25 cellular contexts compared by ENCODE assay signal in the genomic region with DNA sequence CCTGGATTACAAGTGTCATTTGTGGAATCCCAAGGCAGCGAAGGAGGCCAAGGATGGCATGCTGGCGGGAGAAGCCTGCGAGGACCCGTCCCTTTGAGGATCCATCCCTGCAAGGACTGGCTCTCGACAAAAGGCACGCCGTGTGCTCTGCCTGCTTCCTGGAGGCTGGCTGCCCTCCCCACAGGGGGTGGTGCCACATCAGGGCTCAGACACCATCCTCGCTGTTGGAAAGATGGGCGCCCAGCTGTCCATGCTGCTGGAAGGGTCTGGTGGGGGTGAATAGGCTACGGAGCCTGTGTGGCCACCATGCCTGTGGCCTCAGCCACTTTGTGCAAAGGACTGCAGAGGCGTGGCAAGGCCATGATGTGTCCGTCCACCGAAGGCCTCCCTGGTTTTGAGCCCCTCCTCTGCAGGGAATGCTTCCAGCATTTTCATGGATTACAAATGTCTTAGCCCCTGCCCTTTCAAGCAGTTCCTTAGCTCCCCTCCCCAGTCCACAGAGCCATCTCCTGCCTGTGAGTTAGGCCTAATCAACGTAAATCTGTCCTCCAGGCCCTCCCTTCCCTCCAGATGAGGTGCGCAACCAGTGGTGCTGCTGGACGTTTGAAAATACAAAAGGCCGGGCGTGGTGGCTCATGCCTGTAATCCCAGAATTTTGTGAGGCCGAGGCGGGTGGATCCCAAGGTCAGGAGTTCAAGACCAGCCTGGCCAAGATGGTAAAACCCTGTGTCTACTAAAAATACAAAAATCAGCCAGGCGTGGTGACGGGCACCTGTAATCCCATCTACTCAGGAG. TPM values are rescaled to one million over a fixed set of nuclear protein-coding genes. Genes with fewer than 3 reads are reported as not detected.
DNase-seq lines count a peak whose midpoint lies in the region; ATAC-seq, FAIRE-seq and TF ChIP-seq lines count a peak whose summit lies in the region.
"Had no signal": no experiment of that assay in that cellular context is flagged by ENCODE, and none has a peak within 500 bp of the region (broad histone marks: within the 10 kb centered on the region; RNA-seq: fewer than 3 reads in every experiment).

No MANE protein-coding gene starts in this region.

- H3K36me3 ChIP-seq in endodermal cell (ENCODE audit: control insufficient read depth, insufficient read depth, low read length) (peaks cover 4% of the 10 kb centered on the region), pancreas (no peaks in the 10 kb centered on the region), upper lobe of right lung (no peaks in the 10 kb centered on the region)

- H3K4me1 ChIP-seq in endodermal cell (ENCODE audit: control insufficient read depth, insufficient read depth, low read length) = no peaks in the 10 kb centered on the region
- H3K4me1 ChIP-seq in pancreas = peaks cover 0 to 10% (median 8%) of the 10 kb centered on the region in 3 donors
- H3K4me1 ChIP-seq in upper lobe of right lung = peaks cover 16% of the 10 kb centered on the region

- intact Hi-C loops in cardiac septum (cut with DNase I) = no loop called here
- intact Hi-C loops in left ventricle myocardium superior (cut with micrococcal nuclease) = loop anchor here (10.0 kb wide), 1 partner anchor 58 kb away; no protein-coding TSS in a partner anchor
- intact Hi-C loops in pancreas (cut with DNase I) = loop anchor here in 2 of 3 donors (2.0 to 5.0 kb wide), 2 partner anchors 51 to 54 kb away; no protein-coding TSS in a partner anchor
- intact Hi-C loops in upper lobe of right lung (cut with DNase I) = no loop called here

- H3K4me3 ChIP-seq in endodermal cell (ENCODE audit: low read length) (no peak overlapping the region), pancreas (no peak overlapping the region), upper lobe of right lung (no peak overlapping the region)
- H3K4me3 ChIP-seq: GM23338 had no signal

- peaks cover 29% of the 10 kb centered on the region for H3K27me3 Mint-ChIP-seq in endodermal cell (ENCODE audit: insufficient read depth)
- H3K27me3 Mint-ChIP-seq: CD8-positive, alpha-beta memory T cell had no signal

- peaks cover 5% of the 10 kb centered on the region for H3K4me1 Mint-ChIP-seq in endodermal cell

- no peak for FAIRE-seq in pancreas (lab: Jason Lieb, UNC)
- FAIRE-seq: A204.1, GM18507, RCC 7860 had no signal

- H3K9me3 ChIP-seq in endodermal cell (ENCODE audit: control insufficient read depth, low read length) = no peaks in the 10 kb centered on the region
- no peaks in the 10 kb centered on the region for H3K9me3 ChIP-seq in pancreas
- H3K9me3 ChIP-seq in upper lobe of right lung = no peaks in the 10 kb centered on the region

- no peak overlapping the region for H3K4me3 Mint-ChIP-seq in endodermal cell
- H3K4me3 Mint-ChIP-seq: GM23338 had no signal

- H3K9me3 Mint-ChIP-seq in endodermal cell = peaks cover 9% of the 10 kb centered on the region
- H3K9me3 Mint-ChIP-seq: CD8-positive, alpha-beta memory T cell had no signal

- ATAC-seq in left ventricle myocardium superior (no peak), pancreas (no peak), upper lobe of right lung (no peak), GM19395 (IDR thresholded peaks at IDR 0.05; ENCODE audit: unreplicated experiment) (no peak)
- ATAC-seq: GM23338, HCT116, Right ventricle myocardium inferior had no signal

- no peak overlapping the region for H3K27ac Mint-ChIP-seq in endodermal cell
- H3K27ac Mint-ChIP-seq: GM23338 had no signal

- WGBS in endodermal cell (ENCODE audit: insufficient coverage in 1 of 2, insufficient read length in 1 of 2), 2 experiments = 85 to 94% methylated on average over 19 to 22 of the region's 22 CpGs
- WGBS in pancreas, 2 donors = 82 to 85% methylated on average over 22 of the region's 22 CpGs

- no peak for TF ChIP-seq CTCF in endodermal cell (conservative IDR thresholded peaks at IDR 0.05)
- no peak for TF ChIP-seq CTCF in pancreas (IDR thresholded peaks at IDR 0.05)
- no peak for TF ChIP-seq CTCF in upper lobe of right lung (IDR thresholded peaks at IDR 0.05)

- H3K27ac ChIP-seq in endodermal cell (ENCODE audit: low read depth, low read length) = no peak overlapping the region
- H3K27ac ChIP-seq in pancreas = no peak overlapping the region
- no peak overlapping the region for H3K27ac ChIP-seq in upper lobe of right lung
- H3K27ac ChIP-seq: C4-2B had no signal

- DNase-seq in cardiac septum (ENCODE audit: low spot score) (peak; percentile 7), left ventricle myocardium superior (no peak), endodermal cell (peak; percentile 33), pancreas (peak in 4 of 6 donors; percentile 8 to 46 (median 16)), upper lobe of right lung (peak; percentile 56), NOMO-1 treated with dmso at 0.1 percent for 144 hours (lab: John Stamatoyannopoulos, UW; ENCODE audit: unreplicated experiment) (no peak)
- DNase-seq in stimulated activated CD4-positive, alpha-beta T cell treated with anti-CD3 and anti-CD28 coated beads, Interleukin-2, amount 100 ng/mL, for 48 hours = no peak
- DNase-seq: CD8-positive, alpha-beta memory T cell; DMS53; GDM1; NCI-H1105; NCI-H2081; NCI-H2171; NCI-H345; NCI-H526; OCI-M1 had no signal

- H3K36me3 Mint-ChIP-seq in endodermal cell (ENCODE audit: low read depth) = peaks cover 5% of the 10 kb centered on the region

- H3K9ac ChIP-seq in endodermal cell (ENCODE audit: extremely low read depth, low read length, poor library complexity, severe bottlenecking) = no peak overlapping the region

- H3K27me3 ChIP-seq in endodermal cell (ENCODE audit: control insufficient read depth, insufficient read depth, low read length, poor library complexity, severe bottlenecking) (peaks cover 17% of the 10 kb centered on the region), pancreas (no peaks in the 10 kb centered on the region), upper lobe of right lung (no peaks in the 10 kb centered on the region)

RNA-seq across cellular contexts. Expression of a gene that starts 22.1 kb away (rescaled TPM):
- 8.6 TPM for total RNA-seq in cardiac septum
- total RNA-seq in left ventricle myocardium superior = 5.3 TPM
- total RNA-seq in endodermal cell = 1 to 10 TPM; 7.7 to 8.4 TPM
- polyA plus RNA-seq in endodermal cell (2013, experiment 1 of 2) = 2.4 TPM
- 2.6 TPM for polyA plus RNA-seq in endodermal cell (2013, experiment 2 of 2)
- 10 to 100 TPM in 1 of 6 donors, 1 to 10 TPM in 5; 7.8 to 10.8 (median 8.5) TPM for total RNA-seq in pancreas
- polyA plus RNA-seq in pancreas = 1 to 10 TPM; 4.1 to 7.6 TPM
- 12.3 TPM for total RNA-seq in upper lobe of right lung

RNA-seq across cellular contexts. Expression of a gene that starts 27.5 kb away (rescaled TPM):
- total RNA-seq in cardiac septum (172 TPM), left ventricle myocardium superior (142 TPM), endodermal cell (100 to 1,000 TPM; 133 to 152 TPM), pancreas (100 to 1,000 TPM in 1 of 6 donors, 10 to 100 TPM in 5; 70.0 to 102 (median 79.7) TPM), upper lobe of right lung (174 TPM)
- 103 TPM for polyA plus RNA-seq in endodermal cell (2013, experiment 1 of 2)
- 95.5 TPM for polyA plus RNA-seq in endodermal cell (2013, experiment 2 of 2)
- 100 to 1,000 TPM in 1 of 2 donors, 10 to 100 TPM in 1; 84.7 to 106 TPM for polyA plus RNA-seq in pancreas

RNA-seq across cellular contexts. Expression of a gene that starts 42.0 kb away (rescaled TPM):
- total RNA-seq in cardiac septum = 19.2 TPM
- total RNA-seq in left ventricle myocardium superior = 10.7 TPM
- 10 to 100 TPM; 38.9 to 43.1 TPM for total RNA-seq in endodermal cell
- 13.9 TPM for polyA plus RNA-seq in endodermal cell (2013, experiment 1 of 2)
- polyA plus RNA-seq in endodermal cell (2013, experiment 2 of 2) = 15.1 TPM
- total RNA-seq in pancreas = 10 to 100 TPM; 17.7 to 26.3 (median 21.9) TPM
- 10 to 100 TPM; 19.1 to 43.8 TPM for polyA plus RNA-seq in pancreas
- total RNA-seq in upper lobe of right lung = 30.3 TPM
- polyA plus RNA-seq: CD8-positive, alpha-beta memory T cell; IgD-negative memory B cell had no signal

Comparison
In these comparisons a context has a peak if more than half of its experiments do, and no peak if none do; other contexts are left out.
1. DNase-seq: peak in cardiac septum (single experiment), endodermal cell (single experiment), pancreas (4 of 6) and upper lobe of right lung (single experiment); none in left ventricle myocardium superior (single experiment), stimulated activated CD4-positive, alpha-beta T cell treated with anti-CD3 and anti-CD28 coated beads, Interleukin-2, amount 100 ng/mL, for 48 hours (0 of 2) and NOMO-1 treated with dmso at 0.1 percent for 144 hours (single experiment).
2. intact Hi-C loops: an anchor here in left ventricle myocardium superior (10.0 kb wide) and pancreas (2.0 to 5.0 kb wide); none called in cardiac septum and upper lobe of right lung.